ENCODE assay signal across 7 cellular contexts in the genomic region with DNA sequence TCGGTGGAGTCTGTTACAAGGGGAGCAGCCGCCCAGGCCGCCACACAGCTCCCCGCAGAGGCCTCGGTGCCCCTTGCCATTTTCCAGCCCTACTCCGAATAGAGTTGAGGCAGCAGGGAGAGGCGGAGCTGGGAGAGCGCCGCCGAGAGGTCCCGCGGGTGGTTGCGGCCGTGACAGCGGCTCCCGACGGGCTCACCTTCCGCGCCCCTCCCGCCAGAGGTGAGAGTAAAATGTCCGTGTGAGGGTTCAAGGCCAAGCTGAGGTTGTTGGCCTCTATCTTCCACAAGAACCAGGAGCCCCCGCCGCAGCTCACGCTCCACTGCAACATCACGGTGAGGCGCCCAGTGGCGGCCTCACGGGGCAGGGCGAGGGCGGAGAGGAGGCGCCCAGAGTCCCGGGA. TPM values are rescaled to one million over a fixed set of nuclear protein-coding genes. Genes with fewer than 3 reads are reported as not detected.
DNase-seq lines count a peak whose midpoint lies in the region; TF ChIP-seq lines count a peak whose summit lies in the region.
"Not testable (repeated sequence)": the region's sequence is repeated elsewhere in the genome, so short reads cannot be mapped to it uniquely, and the experiment has no call there.

No MANE protein-coding gene starts in this region.

- H3K27me3 Mint-ChIP-seq in activated T-helper 1 cell treated with anti-CD3 and anti-CD28 coated beads, Interleukin-12 subunit alpha, Interleukin-12 subunit beta, Interleukin-2, Interleukin-4 antibody, amounts not matched to agents 30 ng/mL and 10 ng/mL and 1 ng/mL, durations not matched to agents 14 hours and 24 hours and 36 hours (ENCODE audit: insufficient read depth) = not testable (repeated sequence)

- H3K4me3 Mint-ChIP-seq in activated T-helper 1 cell treated with anti-CD3 and anti-CD28 coated beads, Interleukin-12 subunit alpha, Interleukin-12 subunit beta, Interleukin-2, Interleukin-4 antibody, amounts not matched to agents 30 ng/mL and 10 ng/mL and 1 ng/mL, durations not matched to agents 14 hours and 24 hours and 36 hours = peak overlapping the region; percentile 19

- not testable (repeated sequence) for DNase-seq in GM23248; activated T-helper 1 cell treated with anti-CD3 and anti-CD28 coated beads, Interleukin-12 subunit alpha, Interleukin-12 subunit beta, Interleukin-2, Interleukin-4 antibody, amounts not matched to agents 30 ng/mL and 10 ng/mL and 1 ng/mL, durations not matched to agents 14 hours and 24 hours and 36 hours (ENCODE audit: low spot score); osteoblast (ENCODE audit: insufficient read length, low spot score, missing footprints)
- DNase-seq in T-helper 9 cell (peak; percentile 6), dorsolateral prefrontal cortex (peak in 5 of 10 donors; percentile 4 to 29 (median 17)), right atrium auricular region (ENCODE audit: low spot score) (peak; percentile 52)
- peak; percentile 6 to 9 for DNase-seq in stimulated activated CD4-positive, alpha-beta T cell treated with anti-CD3 and anti-CD28 coated beads, Interleukin-4, amount 100 ng/mL, for 4 hours

- H3K79me2 ChIP-seq in GM23248 (ENCODE audit: insufficient read depth); osteoblast (ENCODE audit: insufficient read depth, low read length): not testable (repeated sequence)

- H3K27me3 ChIP-seq in GM23248 (replicated peaks; ENCODE audit: insufficient read depth); dorsolateral prefrontal cortex; right atrium auricular region; osteoblast (ENCODE audit: insufficient read depth, low read length): not testable (repeated sequence)

- in situ Hi-C loops in GM23248 (cut with MboI) = not testable (repeated sequence)

- H3K9ac ChIP-seq in GM23248 = peak overlapping the region; percentile 74

- 1 to 2% methylated on average over 24 to 29 of the region's 32 CpGs for WGBS in GM23248 (ENCODE audit: low coverage in 1 of 2, low lambda C conversion rate in 2 of 2, missing lambda C conversion rate in 2 of 2), 2 experiments

- TF ChIP-seq CTCF in dorsolateral prefrontal cortex (IDR thresholded peaks at IDR 0.05 in 54 of 56, conservative IDR thresholded peaks at IDR 0.05 in 2 of 56; ENCODE audit: low read depth in 1 of 56, partially characterized antibody in 56 of 56) = peak in 9 of 56 donors; percentile 9 to 28 (median 13)
- TF ChIP-seq CTCF in right atrium auricular region (IDR thresholded peaks at IDR 0.05); osteoblast (IDR thresholded peaks at IDR 0.05; ENCODE audit: extremely low read depth, low read depth, low read length): not testable (repeated sequence)

- H3K27ac ChIP-seq in GM23248 (peak overlapping the region; percentile 54; the same call in 1 of the 2 replicates), dorsolateral prefrontal cortex (peak overlapping the region in 13 of 59 donors; percentile 25 to 82 (median 59)), right atrium auricular region (peak overlapping the region; percentile 58 to 64)
- H3K27ac ChIP-seq in osteoblast (ENCODE audit: low read depth, low read length) = not testable (repeated sequence)

- H3K9me3 ChIP-seq in GM23248 (ENCODE audit: low read depth); right atrium auricular region; osteoblast (ENCODE audit: low read depth, low read length): not testable (repeated sequence)

- peak overlapping the region; percentile 62; the same call in 1 of the 2 replicates for H3K4me3 ChIP-seq in GM23248
- peak overlapping the region in 54 of 59 donors; percentile 10 to 67 (median 50) for H3K4me3 ChIP-seq in dorsolateral prefrontal cortex
- peak overlapping the region; percentile 34 to 49 for H3K4me3 ChIP-seq in right atrium auricular region
- peak overlapping the region; percentile 47 for H3K4me3 ChIP-seq in osteoblast (ENCODE audit: insufficient read depth, low read length)

- not testable (repeated sequence) for H3K4me1 ChIP-seq in GM23248 (ENCODE audit: insufficient read depth); right atrium auricular region; osteoblast (ENCODE audit: insufficient read depth, low read length)

- intact Hi-C loops in activated T-helper 1 cell treated with anti-CD3 and anti-CD28 coated beads, Interleukin-12 subunit alpha, Interleukin-12 subunit beta, Interleukin-2, Interleukin-4 antibody, amounts not matched to agents 30 ng/mL and 10 ng/mL and 1 ng/mL, durations not matched to agents 14 hours and 24 hours and 36 hours (cut with micrococcal nuclease); dorsolateral prefrontal cortex (cut with DNase I): not testable (repeated sequence)

- not testable (repeated sequence) for H3K36me3 Mint-ChIP-seq in activated T-helper 1 cell treated with anti-CD3 and anti-CD28 coated beads, Interleukin-12 subunit alpha, Interleukin-12 subunit beta, Interleukin-2, Interleukin-4 antibody, amounts not matched to agents 30 ng/mL and 10 ng/mL and 1 ng/mL, durations not matched to agents 14 hours and 24 hours and 36 hours (ENCODE audit: low read depth)

- H3F3A ChIP-seq in GM23248 (ENCODE audit: insufficient read depth) = not testable (repeated sequence)

- not testable (repeated sequence) for H3K4me2 ChIP-seq in GM23248 (ENCODE audit: unreplicated experiment); osteoblast (ENCODE audit: insufficient read depth, low read length)

- H3K4me1 Mint-ChIP-seq in activated T-helper 1 cell treated with anti-CD3 and anti-CD28 coated beads, Interleukin-12 subunit alpha, Interleukin-12 subunit beta, Interleukin-2, Interleukin-4 antibody, amounts not matched to agents 30 ng/mL and 10 ng/mL and 1 ng/mL, durations not matched to agents 14 hours and 24 hours and 36 hours (ENCODE audit: low read depth) = not testable (repeated sequence)

- not testable (repeated sequence) for H3K36me3 ChIP-seq in GM23248 (ENCODE audit: low read depth); right atrium auricular region; osteoblast (ENCODE audit: insufficient read depth, low read length)

- H3K9me3 Mint-ChIP-seq in activated T-helper 1 cell treated with anti-CD3 and anti-CD28 coated beads, Interleukin-12 subunit alpha, Interleukin-12 subunit beta, Interleukin-2, Interleukin-4 antibody, amounts not matched to agents 30 ng/mL and 10 ng/mL and 1 ng/mL, durations not matched to agents 14 hours and 24 hours and 36 hours = not testable (repeated sequence)

- H3K9me2 ChIP-seq in GM23248 (ENCODE audit: insufficient read depth) = not testable (repeated sequence)

- not testable (repeated sequence) for H4K20me1 ChIP-seq in GM23248 (ENCODE audit: insufficient read depth); osteoblast (ENCODE audit: insufficient read depth, low read length)

- H3K27ac Mint-ChIP-seq in activated T-helper 1 cell treated with anti-CD3 and anti-CD28 coated beads, Interleukin-12 subunit alpha, Interleukin-12 subunit beta, Interleukin-2, Interleukin-4 antibody, amounts not matched to agents 30 ng/mL and 10 ng/mL and 1 ng/mL, durations not matched to agents 14 hours and 24 hours and 36 hours = not testable (repeated sequence)

- peak overlapping the region; percentile 65 for H2AFZ ChIP-seq in GM23248
- not testable (repeated sequence) for H2AFZ ChIP-seq in osteoblast (ENCODE audit: low read length)

RNA-seq across cellular contexts. Expression of gene GOLGA6L9, which starts 15.8 kb away (rescaled TPM):
- total RNA-seq in GM23248 (2014; rRNA removed; shearing (Covaris generic)) = 0.76 and 1.1 TPM in 2 replicates
- polyA plus RNA-seq in GM23248 (2016; fragmentation: Nextera tagmentation; extraction: Ambion mirVana) = 0.44 and 0.65 TPM in 2 replicates
- total RNA-seq in activated T-helper 1 cell treated with anti-CD3 and anti-CD28 coated beads, Interleukin-12 subunit alpha, Interleukin-12 subunit beta, Interleukin-2, Interleukin-4 antibody, amounts not matched to agents 30 ng/mL and 10 ng/mL and 1 ng/mL, durations not matched to agents 14 hours and 24 hours and 36 hours = 1.2 and 1.8 TPM in 2 replicates
- total RNA-seq in dorsolateral prefrontal cortex (10 to 100 TPM in 2 of 120 experiments, 1 to 10 TPM in 118; 2.1 to 11.6 (median 5.2) TPM), right atrium auricular region (1 to 10 TPM in 1 of 2 donors, under 1 TPM in 1; 0.63 to 1.0 TPM), osteoblast (1.8 TPM in 2 replicates)
